8 cellular contexts compared by ENCODE assay signal in the genomic region with DNA sequence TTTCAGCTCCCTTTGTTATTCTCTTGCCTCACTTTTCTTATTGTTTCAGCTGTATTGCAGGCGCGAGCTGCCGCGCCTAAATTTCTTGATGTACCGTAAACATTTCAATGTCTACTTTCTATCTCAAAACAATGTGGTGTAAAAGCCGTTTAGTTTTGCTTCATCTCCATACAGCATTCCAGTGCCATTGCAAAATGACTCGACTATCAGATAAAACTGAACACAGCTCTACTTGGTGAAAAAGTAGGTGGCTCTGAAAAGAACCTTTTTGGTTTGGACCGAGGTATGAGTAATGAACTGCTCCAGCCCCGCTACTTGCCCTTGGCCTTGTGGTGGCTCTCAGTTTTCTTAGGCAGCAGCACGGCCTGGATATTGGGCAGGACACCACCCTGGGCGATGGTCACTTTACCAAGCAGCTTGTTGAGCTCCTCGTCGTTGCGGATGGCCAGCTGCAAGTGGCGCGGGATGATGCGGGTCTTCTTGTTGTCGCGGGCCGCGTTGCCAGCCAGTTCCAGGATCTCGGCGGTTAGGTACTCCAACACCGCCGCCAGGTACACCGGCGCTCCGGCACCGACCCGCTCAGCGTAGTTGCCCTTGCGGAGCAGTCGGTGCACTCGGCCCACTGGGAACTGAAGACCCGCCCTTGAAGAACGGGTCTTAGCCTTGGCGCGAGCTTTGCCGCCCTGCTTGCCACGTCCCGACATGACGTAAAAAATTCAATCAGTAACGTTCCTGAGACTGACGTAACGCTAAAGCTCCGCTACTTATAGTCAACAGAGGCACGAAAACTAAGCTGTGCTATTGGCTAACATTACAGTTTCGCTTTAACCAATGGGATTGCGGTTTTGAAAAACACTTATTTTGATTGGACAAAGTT.
DNase-seq lines count a peak whose midpoint lies in the region; ATAC-seq and TF ChIP-seq lines count a peak whose summit lies in the region.

No MANE protein-coding gene starts in this region.

- H3K4me1 Mint-ChIP-seq in CD14-positive monocyte: peaks cover 14% of the 10 kb centered on the region
- peaks cover 29% of the 10 kb centered on the region for H3K4me1 Mint-ChIP-seq in activated CD4-positive, alpha-beta T cell treated with anti-CD3 and anti-CD28 coated beads, Interleukin-2, amount 10 ng/mL, durations not matched to agents 24 days and 14 days

- H3K27ac Mint-ChIP-seq in CD14-positive monocyte: no peak overlapping the region
- no peak overlapping the region for H3K27ac Mint-ChIP-seq in activated CD4-positive, alpha-beta T cell treated with anti-CD3 and anti-CD28 coated beads, Interleukin-2, amount 10 ng/mL, durations not matched to agents 24 days and 14 days

- ATAC-seq in GM19328 (IDR thresholded peaks at IDR 0.05; ENCODE audit: unreplicated experiment): peak; percentile 74
- ATAC-seq in HG03442 (IDR thresholded peaks at IDR 0.05; ENCODE audit: unreplicated experiment): peak; percentile 76

- peaks cover 0 to 2% (median 0%) of the 10 kb centered on the region in 7 donors for H3K9me3 Mint-ChIP-seq in CD14-positive monocyte
- no peaks in the 10 kb centered on the region for H3K9me3 Mint-ChIP-seq in activated CD4-positive, alpha-beta T cell treated with anti-CD3 and anti-CD28 coated beads, Interleukin-2, amount 10 ng/mL, durations not matched to agents 24 days and 14 days

- no peak for TF ChIP-seq CTCF in CD14-positive monocyte (IDR thresholded peaks at IDR 0.05)

- no peak overlapping the region for H3K4me3 Mint-ChIP-seq in CD14-positive monocyte
- H3K4me3 Mint-ChIP-seq in activated CD4-positive, alpha-beta T cell treated with anti-CD3 and anti-CD28 coated beads, Interleukin-2, amount 10 ng/mL, durations not matched to agents 24 days and 14 days: no peak overlapping the region

- DNase-seq in CD14-positive monocyte (ENCODE audit: low spot score): peak; percentile 83
- DNase-seq in NCI-H510A treated with DMSO at 0.1 percent for 48 hours (lab: John Stamatoyannopoulos, UW): peak; percentile 96
- peak; percentile 96 for DNase-seq in activated CD4-positive, alpha-beta T cell treated with anti-CD3 and anti-CD28 coated beads, Interleukin-2, amount 10 ng/mL, durations not matched to agents 24 days and 14 days
- peak; percentile 99 for DNase-seq in dermis blood vessel endothelial cell
- DNase-seq in left kidney (ENCODE audit: low read depth, low spot score): peak; percentile 99
- peak; percentile 57 to 68 for DNase-seq in stimulated activated CD4-positive, alpha-beta T cell treated with anti-CD3 and anti-CD28 coated beads, Interleukin-2, amount 100 ng/mL, for 48 hours

- intact Hi-C loops in CD14-positive monocyte (cut with micrococcal nuclease): loop anchor here (2.0 to 5.0 kb wide), 3 partner anchors 27 to 54 kb away; a partner anchor contains a TSS
- intact Hi-C loops in activated CD4-positive, alpha-beta T cell treated with anti-CD3 and anti-CD28 coated beads, Interleukin-2, amount 10 ng/mL, durations not matched to agents 24 days and 14 days (cut with micrococcal nuclease): loop anchor here (1.0 to 10.0 kb wide), 8 partner anchors 14 to 1813 kb away; a partner anchor contains a TSS

- no peaks in the 10 kb centered on the region for H3K36me3 Mint-ChIP-seq in CD14-positive monocyte
- H3K36me3 Mint-ChIP-seq in activated CD4-positive, alpha-beta T cell treated with anti-CD3 and anti-CD28 coated beads, Interleukin-2, amount 10 ng/mL, durations not matched to agents 24 days and 14 days (ENCODE audit: low read depth): peaks cover 11% of the 10 kb centered on the region

- H3K27me3 Mint-ChIP-seq in CD14-positive monocyte (ENCODE audit: low read depth in 3 of 3): no peaks in the 10 kb centered on the region
- no peaks in the 10 kb centered on the region for H3K27me3 Mint-ChIP-seq in activated CD4-positive, alpha-beta T cell treated with anti-CD3 and anti-CD28 coated beads, Interleukin-2, amount 10 ng/mL, durations not matched to agents 24 days and 14 days

Comparison
In these comparisons a context has a peak if more than half of its experiments do, and no peak if none do; other contexts are left out.
1. Peak in every context shown above with its lines: DNase-seq and ATAC-seq.